Comparison of ENCODE assay signal across 28 cellular contexts in genomic region chr9:27019589-27019988, GRCh38. TPM values are rescaled to one million over a fixed set of nuclear protein-coding genes. Genes with fewer than 3 reads are reported as not detected.
DNase-seq lines count a peak whose midpoint lies in the region; ATAC-seq, FAIRE-seq and TF ChIP-seq lines count a peak whose summit lies in the region.
"Had no signal": no experiment of that assay in that cellular context is flagged by ENCODE, and none has a peak within 500 bp of the region (broad histone marks: within the 10 kb centered on the region; RNA-seq: fewer than 3 reads in every experiment).

No MANE protein-coding gene starts in this region.

- H2BK5ac ChIP-seq in H1 (ENCODE audit: low read depth, low read length): no peak overlapping the region

- H3F3A ChIP-seq in GM23248 (ENCODE audit: insufficient read depth): no peaks in the 10 kb centered on the region

- no peaks in the 10 kb centered on the region for H3K79me2 ChIP-seq in GM23248 (ENCODE audit: insufficient read depth)
- H3K79me2 ChIP-seq in H1 (ENCODE audit: control insufficient read depth in 1 of 2, insufficient read depth in 2 of 2, low read length in 2 of 2): no peaks in the 10 kb centered on the region

- CTCF ChIA-PET in H1 (lab: Charles Lee; ENCODE audit: partially characterized antibody): interaction anchor here (0.6 to 2.3 kb wide), 7 partner anchors 8 to 305 kb away, joined by 3 to 11 read pairs (median 3); no protein-coding TSS in a partner anchor

- H2BK120ac ChIP-seq in H1 (replicated peaks; ENCODE audit: low read depth, low read length): no peak overlapping the region

- H4K20me1 ChIP-seq in GM23248 (ENCODE audit: insufficient read depth): no peaks in the 10 kb centered on the region
- H4K20me1 ChIP-seq in H1 (replicated peaks in 1 of 2; ENCODE audit: control insufficient read depth in 1 of 2, insufficient read depth in 2 of 2, low read length in 2 of 2): no peaks in the 10 kb centered on the region
- H4K20me1 ChIP-seq: BLaER1 treated with 17β-estradiol and CSF1 and Interleukin-3, amounts not matched to agents 10 nM and 100 nM had no signal

- TF ChIP-seq POLR2A in H1 (IDR thresholded peaks at IDR 0.05; ENCODE audit: control extremely low read depth in 1 of 2, low read depth in 2 of 2, low read length in 2 of 2): no peak

- peaks cover 19% of the 10 kb centered on the region for H3K36me3 ChIP-seq in GM23248 (ENCODE audit: low read depth)
- peaks cover 0 to 11% (median 4%) of the 10 kb centered on the region in 4 experiments; a peak in 5 of 8 replicates for H3K36me3 ChIP-seq in H1 (ENCODE audit: control insufficient read depth in 2 of 4, insufficient read depth in 4 of 4, low read length in 3 of 4)

- H2BK12ac ChIP-seq in H1 (ENCODE audit: low read depth, low read length): no peak overlapping the region

- H2BK15ac ChIP-seq in H1 (ENCODE audit: low read length): no peak overlapping the region

- TF ChIP-seq RAD21 in H1 (IDR thresholded peaks at IDR 0.05 in 1 of 2, conservative IDR thresholded peaks at IDR 0.05 in 1 of 2; ENCODE audit: low read depth in 2 of 2, low read length in 2 of 2): no peak

- DNase-seq in GM23248: peak; percentile 52
- peak; percentile 8 for DNase-seq in OCI-M1 (lab: John Stamatoyannopoulos, UW)
- DNase-seq in H1 (ENCODE audit: low read depth in 1 of 2, low spot score in 2 of 2): no peak
- peak; percentile 26 for DNase-seq in skeletal muscle cell (ENCODE audit: low read depth)
- no peak for DNase-seq in HUDEP-2 (lab: John Stamatoyannopoulos, UW; ENCODE audit: unreplicated experiment in 76 of 76)
- no peak for DNase-seq in NCI-H2107 treated with DMSO at 0.1 percent for 48 hours (lab: John Stamatoyannopoulos, UW; ENCODE audit: unreplicated experiment)
- DNase-seq: activated CD4-positive, alpha-beta T cell treated with anti-CD3 and anti-CD28 coated beads, Interleukin-2, amount 10 ng/mL, durations not matched to agents 24 days and 14 days; activated CD8-positive, alpha-beta memory T cell treated with anti-CD3 and anti-CD28 coated beads, Interleukin-2, amount 50 U/mL, for 4 hours; dorsolateral prefrontal cortex; GF-D8; left cardiac atrium; MM.1S; naive B cell; NCI-H1694 treated with DMSO at 0.1 percent for 48 hours; NCI-H2227 treated with DMSO at 0.1 percent for 48 hours; NCI-H82; SIG-M5; stimulated activated CD4-positive, alpha-beta T cell treated with anti-CD3 and anti-CD28 coated beads, Interleukin-15, amount 100 ng/mL, for 24 hours; upper lobe of right lung had no signal

- H3K4me3 ChIP-seq in GM23248 (no peak overlapping the region), H1 (ENCODE audit: extremely low read depth in 1 of 4, insufficient read depth in 2 of 4, low read depth in 3 of 4, low read length in 4 of 4) (no peak overlapping the region), skeletal muscle cell (ENCODE audit: low read depth, low read length) (no peak overlapping the region)
- H3K4me3 ChIP-seq: BLaER1 treated with 17β-estradiol and CSF1 and Interleukin-3, amounts not matched to agents 10 nM and 100 nM; dorsolateral prefrontal cortex; upper lobe of right lung had no signal

- no peak for ATAC-seq in GM18861 (IDR thresholded peaks at IDR 0.05; ENCODE audit: unreplicated experiment)
- ATAC-seq: HCT116, left cardiac atrium, upper lobe of right lung had no signal

- no peak overlapping the region for H3K4ac ChIP-seq in H1 (replicated peaks; ENCODE audit: insufficient read length, low read depth, low read length)

- H2BK20ac ChIP-seq in H1 (ENCODE audit: low read length): no peak overlapping the region

- FAIRE-seq in H1 (lab: Jason Lieb, UNC): no peak

- in situ Hi-C loops in GM23248 (cut with MboI): no loop called here

- no peak overlapping the region for H3K23ac ChIP-seq in H1 (ENCODE audit: insufficient read length)

- POLR2A ChIA-PET in H1 (lab: Charles Lee; ENCODE audit: partially characterized antibody): interaction anchor here (0.6 kb wide), 2 partner anchors 53 to 120 kb away, joined by 3 to 4 read pairs; no protein-coding TSS in a partner anchor

- TF ChIP-seq CTCF in H1 (IDR thresholded peaks at IDR 0.05; ENCODE audit: control extremely low read depth in 1 of 3, insufficient read depth in 1 of 3, low read depth in 1 of 3, low read length in 3 of 3): no peak

- H3K23me2 ChIP-seq in H1 (ENCODE audit: low read depth, low read length): no peaks in the 10 kb centered on the region

- H3K27me3 ChIP-seq in GM23248 (replicated peaks; ENCODE audit: insufficient read depth) (no peaks in the 10 kb centered on the region), H1 (replicated peaks in 1 of 4; ENCODE audit: control insufficient read depth in 3 of 4, extremely low read depth in 1 of 4, insufficient read depth in 3 of 4, low read length in 3 of 4) (no peaks in the 10 kb centered on the region)
- H3K27me3 ChIP-seq: BLaER1 treated with 17β-estradiol and CSF1 and Interleukin-3, amounts not matched to agents 10 nM and 100 nM; dorsolateral prefrontal cortex; upper lobe of right lung had no signal

- no peak overlapping the region for H4K5ac ChIP-seq in H1 (ENCODE audit: insufficient read length, low read depth, low read length)

- no peak overlapping the region for H3K27ac ChIP-seq in GM23248
- H3K27ac ChIP-seq in H1 (ENCODE audit: low read depth, low read length): no peak overlapping the region
- H3K27ac ChIP-seq: BLaER1 treated with 17β-estradiol and CSF1 and Interleukin-3, amounts not matched to agents 10 nM and 100 nM; dorsolateral prefrontal cortex; epithelial cell of prostate; upper lobe of right lung had no signal

- H4K8ac ChIP-seq in H1 (ENCODE audit: extremely low read depth, insufficient read depth, low read length): no peak overlapping the region

- H3K4me2 ChIP-seq in GM23248 (ENCODE audit: unreplicated experiment): no peak overlapping the region
- H3K4me2 ChIP-seq in H1 (ENCODE audit: insufficient read depth in 1 of 2, low read depth in 2 of 2, low read length in 2 of 2): no peak overlapping the region
- H3K4me2 ChIP-seq: BLaER1 treated with 17β-estradiol and CSF1 and Interleukin-3, amounts not matched to agents 10 nM and 100 nM had no signal

- H3K9ac ChIP-seq in GM23248: no peak overlapping the region
- no peak overlapping the region for H3K9ac ChIP-seq in H1 (replicated peaks in 1 of 4; ENCODE audit: extremely low read depth in 1 of 4, low read depth in 3 of 4, low read length in 3 of 4)
- H3K9ac ChIP-seq: BLaER1 treated with 17β-estradiol and CSF1 and Interleukin-3, amounts not matched to agents 10 nM and 100 nM had no signal

- H3K9me2 ChIP-seq in GM23248 (ENCODE audit: insufficient read depth): no peaks in the 10 kb centered on the region

- H3K4me1 ChIP-seq in GM23248 (ENCODE audit: insufficient read depth) (no peaks in the 10 kb centered on the region), H1 (replicated peaks in 1 of 4; ENCODE audit: control insufficient read depth in 3 of 4, insufficient read depth in 4 of 4, low read length in 3 of 4) (no peaks in the 10 kb centered on the region)
- H3K4me1 ChIP-seq: BLaER1 treated with 17β-estradiol and CSF1 and Interleukin-3, amounts not matched to agents 10 nM and 100 nM; upper lobe of right lung had no signal

- no peak overlapping the region for H2AFZ ChIP-seq in GM23248
- H2AFZ ChIP-seq in H1 (ENCODE audit: low read length): no peak overlapping the region

- TF ChIP-seq EP300 in H1 (IDR thresholded peaks at IDR 0.05; ENCODE audit: borderline replicate concordance in 1 of 2, low read depth in 2 of 2, low read length in 2 of 2): no peak

- H3K79me1 ChIP-seq in H1 (ENCODE audit: low read depth, low read length): no peaks in the 10 kb centered on the region

- no peaks in the 10 kb centered on the region for H3K9me3 ChIP-seq in GM23248 (ENCODE audit: low read depth)
- H3K9me3 ChIP-seq in H1 (ENCODE audit: insufficient read depth in 2 of 2, low read depth in 1 of 2, low read length in 1 of 2): no peaks in the 10 kb centered on the region
- H3K9me3 ChIP-seq: upper lobe of right lung had no signal

- H3K18ac ChIP-seq in H1 (ENCODE audit: extremely low read depth, low read length): no peak overlapping the region

- H4K91ac ChIP-seq in H1 (replicated peaks; ENCODE audit: insufficient read length, low read length): no peak overlapping the region

- no peak overlapping the region for H3K56ac ChIP-seq in H1 (replicated peaks; ENCODE audit: insufficient read length, low read depth, low read length)

- no peak overlapping the region for H3K14ac ChIP-seq in H1 (ENCODE audit: insufficient read length)

- H2AK5ac ChIP-seq in H1 (ENCODE audit: low read depth, low read length): no peak overlapping the region

TF ChIP-seq in H1, 55 proteins besides CTCF, POLR2A, EP300 and RAD21:
- TF ChIP-seq MAFK (IDR thresholded peaks at IDR 0.05; ENCODE audit: low read depth, low read length) (peak; percentile 67; the same call in 1 of the 2 replicates), JUN (IDR thresholded peaks at IDR 0.05; ENCODE audit: low read depth, low read length) (no peak)

RNA-seq across cellular contexts. Expression of gene LRRC19, which starts 14.1 kb away (rescaled TPM):
- not detected in 2 replicates for total RNA-seq in GM23248 (2014; rRNA removed; shearing (Covaris generic))
- polyA plus RNA-seq in GM23248 (2016; fragmentation: Nextera tagmentation; extraction: Ambion mirVana) (0.10 TPM in 1 of 2 replicates, not detected in the other), H1 (2011; rRNA removed) (not detected in 2 replicates)
- not detected in 2 replicates for total RNA-seq in H1 (2021; fragmentation: NEBNext Ultra II Directional; extraction: Animal tissue kit (Norgen Biotek cat#: 25700))
- not detected for polyA plus RNA-seq in H1 (2011; cell fraction: cytosol; rRNA removed)
- polyA plus RNA-seq in H1 (2011; cell fraction: nucleus; rRNA removed): not detected
- 0.07 TPM in 1 of 4 replicates, not detected in the others for polyA plus RNA-seq in H1 (2012, experiment 1 of 2)
- not detected for polyA plus RNA-seq in H1 (2012, experiment 2 of 2)
- not detected for polyA plus RNA-seq in H1 (2013, experiment 1 of 2)
- polyA plus RNA-seq in H1 (2013, experiment 2 of 2): not detected
- polyA minus RNA-seq in H1 (2011; rRNA and poly(A)+ RNA removed): not detected in 2 replicates
- polyA minus RNA-seq in H1 (2011; cell fraction: cytosol; rRNA and poly(A)+ RNA removed): not detected
- polyA minus RNA-seq in H1 (2011; cell fraction: nucleus; rRNA and poly(A)+ RNA removed): not detected
- total RNA-seq: activated CD4-positive, alpha-beta T cell treated with anti-CD3 and anti-CD28 coated beads, Interleukin-2, amount 10 ng/mL, durations not matched to agents 24 days and 14 days; cardiac septum; left cardiac atrium; omental fat pad; subcutaneous adipose tissue; T-helper 1 cell treated with Interleukin-12 subunit alpha and Interleukin-12 subunit beta and Interleukin-4 antibody, amounts not matched to agents 30 ng/mL and 1 ng/mL, for 36 hours had no signal
- polyA plus RNA-seq: adipose tissue had no signal

Comparison
In these comparisons a context has a peak if more than half of its experiments do, and no peak if none do; other contexts are left out.
1. DNase-seq: peak in GM23248 (single experiment), OCI-M1 (single experiment) and skeletal muscle cell (single experiment); none in H1 (0 of 2), HUDEP-2 (0 of 76) and NCI-H2107 treated with DMSO at 0.1 percent for 48 hours (single experiment).